Comparison of ENCODE assay signal across 8 cellular contexts in genomic region chr19:43575955-43576451, GRCh38. TPM values are rescaled to one million over a fixed set of nuclear protein-coding genes. Genes with fewer than 3 reads are reported as not detected.
A peak's percentile ranks its signal among the peaks of the same experiment; 100 is the strongest.
DNase-seq lines count a peak whose midpoint lies in the region; ATAC-seq, FAIRE-seq and TF ChIP-seq lines count a peak whose summit lies in the region.

No MANE protein-coding gene starts in this region.

- peak; percentile 29 for DNase-seq in NCI-H748 (lab: John Stamatoyannopoulos, UW; ENCODE audit: unreplicated experiment)
- DNase-seq in NCI-H748 treated with DMSO at 0.1 percent for 48 hours (lab: John Stamatoyannopoulos, UW) = no peak
- DNase-seq in T-helper 17 cell = no peak
- peak; percentile 48 for DNase-seq in Right ventricle myocardium superior
- DNase-seq in GM12891 (ENCODE audit: insufficient read length, low spot score) = no peak
- DNase-seq in NCI-H2196 treated with DMSO at 0.1 percent for 48 hours (lab: John Stamatoyannopoulos, UW; ENCODE audit: unreplicated experiment) = no peak
- DNase-seq in dermis blood vessel endothelial cell = no peak

- H3K27ac ChIP-seq in skeletal muscle tissue (ENCODE audit: low read depth, low read length) = no peak overlapping the region

- peak overlapping the region; percentile 62 to 99 (median 98) for H3K4me3 ChIP-seq in skeletal muscle tissue (ENCODE audit: low read length in 3 of 3)

- peaks cover 16 to 20% (median 19%) of the 10 kb centered on the region in 3 donors for H3K4me1 ChIP-seq in skeletal muscle tissue (ENCODE audit: control insufficient read depth in 3 of 3, insufficient read depth in 3 of 3, low read length in 3 of 3)

- no peaks in the 10 kb centered on the region for H3K27me3 ChIP-seq in skeletal muscle tissue (ENCODE audit: control insufficient read depth in 3 of 3, insufficient read depth in 3 of 3, low read length in 3 of 3)

- intact Hi-C loops in Right ventricle myocardium superior (cut with DNase I) = no loop called here

- no peaks in the 10 kb centered on the region for H3K27me3 Mint-ChIP-seq in T-helper 17 cell

- H3K4me1 Mint-ChIP-seq in T-helper 17 cell = peaks cover 34% of the 10 kb centered on the region

- peak; percentile 2 for ATAC-seq in T-helper 17 cell
- peak; percentile 1 for ATAC-seq in Right ventricle myocardium superior (ENCODE audit: poor library complexity)

- FAIRE-seq in GM12891 (lab: Jason Lieb, UNC) = no peak

- H3K9me3 ChIP-seq in T-helper 17 cell (ENCODE audit: control insufficient read depth, low read length, poor library complexity, severe bottlenecking) = no peaks in the 10 kb centered on the region
- no peaks in the 10 kb centered on the region for H3K9me3 ChIP-seq in skeletal muscle tissue (ENCODE audit: control insufficient read depth in 3 of 3, low read length in 3 of 3)

- H3K27ac Mint-ChIP-seq in T-helper 17 cell = peak overlapping the region; percentile 99

- H3K36me3 Mint-ChIP-seq in T-helper 17 cell (ENCODE audit: low read depth) = peaks cover 6% of the 10 kb centered on the region

- peak overlapping the region; percentile 19 to 25 (median 20) for H3K9ac ChIP-seq in skeletal muscle tissue (ENCODE audit: low read depth in 1 of 3, low read length in 3 of 3)

- peak overlapping the region; percentile 97 for H3K4me3 Mint-ChIP-seq in T-helper 17 cell

- H3K36me3 ChIP-seq in skeletal muscle tissue (ENCODE audit: control insufficient read depth in 3 of 3, insufficient read depth in 3 of 3, low read length in 3 of 3) = peaks cover 0 to 9% (median 0%) of the 10 kb centered on the region in 3 donors

- no peak for TF ChIP-seq POLR2A in GM12891 (IDR thresholded peaks at IDR 0.05; ENCODE audit: low read depth, low read length)

TF ChIP-seq in GM12891, 5 proteins besides CTCF, POLR2A, EP300 and RAD21:
- TF ChIP-seq POU2F2 (IDR thresholded peaks at IDR 0.05; ENCODE audit: low read depth, low read length) (no peak), SPI1 (IDR thresholded peaks at IDR 0.05; ENCODE audit: low read depth, low read length) (no peak), TAF1 (IDR thresholded peaks at IDR 0.05; ENCODE audit: low read depth, low read length) (no peak), PAX5 (IDR thresholded peaks at IDR 0.05; ENCODE audit: insufficient read depth, low read length, severe bottlenecking) (no peak), POLR2AphosphoS5 (IDR thresholded peaks at IDR 0.05; ENCODE audit: low read depth, low read length) (no peak)

RNA-seq across cellular contexts. Expression of gene PINLYP, which starts 0.4 kb away (rescaled TPM):
- total RNA-seq in T-helper 17 cell (1 to 10 TPM in 1 of 2 donors, under 1 TPM in 1; 0.52 to 1.5 TPM), Right ventricle myocardium superior (0.46 TPM), skeletal muscle tissue (6.8 TPM), dermis blood vessel endothelial cell (0.68 and 3.7 TPM in 2 replicates)
- polyA plus RNA-seq in GM12891 (2012; ENCODE audit: low read depth, missing spikeins) = 12.7 TPM

RNA-seq across cellular contexts. Expression of gene XRCC1, which starts 0.7 kb away (rescaled TPM):
- total RNA-seq in T-helper 17 cell (10 to 100 TPM; 37.9 to 38.9 TPM), Right ventricle myocardium superior (12.4 TPM), skeletal muscle tissue (7.3 TPM), dermis blood vessel endothelial cell (16.8 and 18.6 TPM in 2 replicates)
- 27.6 TPM for polyA plus RNA-seq in GM12891 (2012; ENCODE audit: low read depth, missing spikeins)

RNA-seq across cellular contexts. Expression of gene IRGQ, which starts 19.9 kb away (rescaled TPM):
- 10 to 100 TPM; 49.9 to 51.1 TPM for total RNA-seq in T-helper 17 cell
- 16.7 TPM for total RNA-seq in Right ventricle myocardium superior
- total RNA-seq in skeletal muscle tissue = 24.5 TPM
- polyA plus RNA-seq in GM12891 (2012; ENCODE audit: low read depth, missing spikeins) = 2.5 TPM
- 27.2 and 34.6 TPM in 2 replicates for total RNA-seq in dermis blood vessel endothelial cell

RNA-seq across cellular contexts. Expression of gene ZNF576, which starts 20.4 kb away (rescaled TPM):
- 10 to 100 TPM in 1 of 2 donors, 1 to 10 TPM in 1; 7.9 to 11.1 TPM for total RNA-seq in T-helper 17 cell
- total RNA-seq in Right ventricle myocardium superior = 12.3 TPM
- total RNA-seq in skeletal muscle tissue = 6.8 TPM
- polyA plus RNA-seq in GM12891 (2012; ENCODE audit: low read depth, missing spikeins) = 6.5 TPM
- total RNA-seq in dermis blood vessel endothelial cell = 10.8 and 12.6 TPM in 2 replicates

RNA-seq across cellular contexts. Expression of gene SRRM5, which starts 35.9 kb away (rescaled TPM):
- total RNA-seq in T-helper 17 cell (under 1 TPM; 0.40 to 0.60 TPM), Right ventricle myocardium superior (0.13 TPM), skeletal muscle tissue (not detected), dermis blood vessel endothelial cell (0.05 and 0.17 TPM in 2 replicates)
- polyA plus RNA-seq in GM12891 (2012; ENCODE audit: low read depth, missing spikeins) = 0.14 TPM

Comparison
In these comparisons a context has a peak if more than half of its experiments do, and no peak if none do; other contexts are left out.
1. DNase-seq: peak in NCI-H748 (single experiment) and Right ventricle myocardium superior (single experiment); none in NCI-H748 treated with DMSO at 0.1 percent for 48 hours (single experiment), T-helper 17 cell (0 of 3), GM12891 (single experiment), NCI-H2196 treated with DMSO at 0.1 percent for 48 hours (single experiment) and dermis blood vessel endothelial cell (single experiment).